Comparison of ENCODE assay signal across 8 cellular contexts in genomic region chr6:41427642-41428401, GRCh38.
DNase-seq lines count a peak whose midpoint lies in the region; ATAC-seq and TF ChIP-seq lines count a peak whose summit lies in the region.

No MANE protein-coding gene starts in this region.

- peak; percentile 34 for ATAC-seq in CD4-positive, alpha-beta T cell (ENCODE audit: poor library complexity)
- ATAC-seq in HG02885 (IDR thresholded peaks at IDR 0.05; ENCODE audit: poor library complexity, unreplicated experiment) (peak; percentile 36), HG03045 (IDR thresholded peaks at IDR 0.05; ENCODE audit: unreplicated experiment) (no peak), HG03521 (IDR thresholded peaks at IDR 0.05; ENCODE audit: unreplicated experiment) (no peak)

- no peaks in the 10 kb centered on the region for H3K79me1 ChIP-seq in neuronal stem cell (ENCODE audit: low read depth, low read length)

- no peak for TF ChIP-seq CTCF in CD4-positive, alpha-beta T cell (IDR thresholded peaks at IDR 0.05)
- TF ChIP-seq CTCF in WERI-Rb-1 (IDR thresholded peaks at IDR 0.05; ENCODE audit: low read depth, low read length) (0 out of 2 replicates have a peak, but pooled peaks have one; percentile 10), fibroblast of villous mesenchyme (IDR thresholded peaks at IDR 0.05; ENCODE audit: insufficient read depth, low read depth, low read length) (no peak)

- peak overlapping the region; percentile 86 for H3K18ac ChIP-seq in neuronal stem cell (ENCODE audit: low read length)

- no peaks in the 10 kb centered on the region for H3K36me3 Mint-ChIP-seq in CD4-positive, alpha-beta T cell (ENCODE audit: low read depth)

- no peak overlapping the region for H3K14ac ChIP-seq in neuronal stem cell (ENCODE audit: low read length)

- H3K4me3 Mint-ChIP-seq in CD4-positive, alpha-beta T cell: no peak overlapping the region

- intact Hi-C loops in CD4-positive, alpha-beta T cell (cut with DNase I, micrococcal nuclease): no loop called here

- peaks cover 25% of the 10 kb centered on the region for H3K27me3 ChIP-seq in CD4-positive, alpha-beta T cell (ENCODE audit: control insufficient read depth, insufficient read depth, low read length)
- no peaks in the 10 kb centered on the region for H3K27me3 ChIP-seq in WERI-Rb-1 (ENCODE audit: insufficient read depth, low read depth, severe bottlenecking)
- peaks cover 7 to 82% (median 54%) of the 10 kb centered on the region in 3 experiments for H3K27me3 ChIP-seq in neuronal stem cell (ENCODE audit: control insufficient read depth in 3 of 3, insufficient read depth in 3 of 3, low read depth in 1 of 3, low read length in 3 of 3)

- peak overlapping the region; percentile 29 for H2AK5ac ChIP-seq in neuronal stem cell (ENCODE audit: low read depth, low read length)

- no peak overlapping the region for H2BK5ac ChIP-seq in neuronal stem cell (ENCODE audit: low read length)

- peak overlapping the region; percentile 85 for H2AFZ ChIP-seq in neuronal stem cell (ENCODE audit: low read length)

- no peak for DNase-seq in CD4-positive, alpha-beta T cell
- DNase-seq in WERI-Rb-1 (no peak), fibroblast of villous mesenchyme (ENCODE audit: low read depth) (no peak), neuronal stem cell (ENCODE audit: low spot score) (no peak), MV-4-11 (lab: John Stamatoyannopoulos, UW) (no peak)

- no peak overlapping the region for H4K91ac ChIP-seq in neuronal stem cell (ENCODE audit: low read depth, low read length, poor library complexity)

- peak overlapping the region; percentile 50 for H2BK15ac ChIP-seq in neuronal stem cell (ENCODE audit: low read length)

- CTCF ChIA-PET in CD4-positive, alpha-beta T cell (lab: Charles Lee): no interaction called here

- H4K8ac ChIP-seq in neuronal stem cell (ENCODE audit: low read depth, low read length): no peak overlapping the region

- H3K27me3 Mint-ChIP-seq in CD4-positive, alpha-beta T cell: peaks cover 38% of the 10 kb centered on the region

- POLR2A ChIA-PET in CD4-positive, alpha-beta T cell (lab: Charles Lee): no interaction called here

- peak overlapping the region; percentile 46 for H2BK12ac ChIP-seq in neuronal stem cell (ENCODE audit: low read length)

- H3K36me3 ChIP-seq in WERI-Rb-1 (no peaks in the 10 kb centered on the region), neuronal stem cell (replicated peaks in 1 of 2; ENCODE audit: control insufficient read depth in 2 of 2, insufficient read depth in 2 of 2, low read length in 2 of 2) (no peaks in the 10 kb centered on the region)

- H3K4ac ChIP-seq in neuronal stem cell (ENCODE audit: low read length): no peak overlapping the region

- H3K27ac Mint-ChIP-seq in CD4-positive, alpha-beta T cell: no peak overlapping the region

- H3K4me2 ChIP-seq in neuronal stem cell (ENCODE audit: insufficient read depth, low read length, poor library complexity, severe bottlenecking): peak overlapping the region; percentile 86

- H3K4me1 ChIP-seq in neuronal stem cell (ENCODE audit: control insufficient read depth in 2 of 2, insufficient read depth in 1 of 2, low read depth in 1 of 2, low read length in 2 of 2): peaks cover 4 to 23% of the 10 kb centered on the region in 2 donors

- no peak overlapping the region for H3K23ac ChIP-seq in neuronal stem cell (ENCODE audit: low read depth, low read length, poor library complexity)

- no CpG with 5 or more reads among the region's 78 CpGs for WGBS in neuronal stem cell (ENCODE audit: extremely low coverage in 2 of 2, insufficient read length in 2 of 2, insufficient replicate concordance in 1 of 2), 2 donors

- H3K9me3 Mint-ChIP-seq in CD4-positive, alpha-beta T cell: no peaks in the 10 kb centered on the region

- no peak overlapping the region for H2BK120ac ChIP-seq in neuronal stem cell (ENCODE audit: low read depth, low read length)

- H3K4me1 Mint-ChIP-seq in CD4-positive, alpha-beta T cell (ENCODE audit: low read depth): peaks cover 8% of the 10 kb centered on the region

- 0 out of 2 replicates have a peak overlapping the region, but pooled peaks have one; percentile 8 for H3K4me3 ChIP-seq in WERI-Rb-1 (ENCODE audit: low read depth, low read length)
- peak overlapping the region; percentile 35 for H3K4me3 ChIP-seq in fibroblast of villous mesenchyme (ENCODE audit: low read depth, low read length)
- H3K4me3 ChIP-seq in neuronal stem cell (ENCODE audit: low read length in 2 of 2): peak overlapping the region; percentile 20 to 71

- H3K9me3 ChIP-seq in CD4-positive, alpha-beta T cell (ENCODE audit: control insufficient read depth, low read length): no peaks in the 10 kb centered on the region
- H3K9me3 ChIP-seq in WERI-Rb-1 (ENCODE audit: severe bottlenecking) (no peaks in the 10 kb centered on the region), neuronal stem cell (replicated peaks in 1 of 2; ENCODE audit: control insufficient read depth in 2 of 2, insufficient read depth in 1 of 2, low read depth in 1 of 2, low read length in 2 of 2) (peaks cover 0 to 3% of the 10 kb centered on the region in 2 donors)

- no peak overlapping the region for H3K27ac ChIP-seq in CD4-positive, alpha-beta T cell (ENCODE audit: low read depth, low read length)
- H3K27ac ChIP-seq in WERI-Rb-1: no peak overlapping the region
- no peak overlapping the region for H3K27ac ChIP-seq in neuronal stem cell (replicated peaks; ENCODE audit: low read length)

- peak overlapping the region; percentile 31 for H3K9ac ChIP-seq in neuronal stem cell (ENCODE audit: low read depth, low read length, poor library complexity)

Comparison
In these comparisons a context has a peak if more than half of its experiments do, and no peak if none do; other contexts are left out.
1. ATAC-seq: peak in CD4-positive, alpha-beta T cell (single experiment) and HG02885 (single experiment); none in HG03045 (single experiment) and HG03521 (single experiment).
2. Peak in every context shown above with its lines, with median percentiles within 50 percentile points of each other: H3K4me3 ChIP-seq.